In the genomic region with DNA sequence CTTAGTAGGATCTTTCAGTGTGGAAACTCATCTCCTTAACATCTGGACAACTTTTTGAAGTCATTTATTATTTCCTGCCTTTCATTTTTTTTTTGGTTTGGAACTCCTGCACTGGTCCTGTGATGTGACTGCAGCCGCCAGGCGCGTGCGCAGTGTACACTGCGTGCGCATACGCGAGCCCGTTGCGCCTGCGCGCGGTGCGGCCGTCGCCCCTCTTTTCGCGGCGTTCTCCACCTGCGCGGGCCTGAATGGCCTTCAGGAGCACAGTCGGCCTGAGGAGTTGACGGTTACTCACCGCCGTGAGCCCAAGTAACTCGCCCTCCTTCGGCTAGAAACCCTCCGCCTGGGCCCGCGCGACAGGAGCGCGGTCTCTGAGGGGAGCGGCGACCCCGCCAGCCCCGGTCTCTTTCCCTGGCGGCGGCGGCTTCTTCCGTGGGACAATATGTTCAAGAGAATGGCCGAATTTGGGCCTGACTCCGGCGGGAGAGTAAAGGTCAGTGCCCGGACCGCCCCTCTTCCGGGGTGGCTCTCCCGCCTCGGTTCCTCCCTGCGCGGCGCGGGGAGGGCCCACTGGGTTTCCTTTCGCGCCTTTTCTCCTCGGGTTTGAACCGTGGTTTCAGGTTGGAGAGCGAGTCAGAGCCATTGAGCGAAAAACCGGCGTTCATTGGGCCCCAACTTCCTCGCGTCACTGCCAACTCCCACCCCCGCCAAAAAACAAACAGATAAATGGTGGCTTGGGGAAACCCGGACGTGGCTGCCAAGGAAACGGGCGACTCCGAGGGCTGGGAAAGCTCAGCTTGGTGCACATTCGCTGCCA, we compare ENCODE assay signal across 8 cellular contexts. TPM values are rescaled to one million over a fixed set of nuclear protein-coding genes. Genes with fewer than 3 reads are reported as not detected.
DNase-seq lines count a peak whose midpoint lies in the region; ATAC-seq and TF ChIP-seq lines count a peak whose summit lies in the region.

A gene (plus strand): TSS at position 213 of the 817 bp plus-strand sequence. CDS start 230 bp downstream, at position 443.

- H3K4me3 Mint-ChIP-seq in chondrocyte (ENCODE audit: unreplicated experiment) = peak within 1 kb of the TSS; percentile 68

- H3K4me3 ChIP-seq in AG10803 (ENCODE audit: low read length) = peak within 1 kb of the TSS; percentile 85

- DNase-seq in AG10803 (ENCODE audit: low read depth) = peak; percentile 79
- peak; percentile 89 for DNase-seq in NCI-H460 (ENCODE audit: extremely low read depth, low read depth)
- peak; percentile 72 to 73 for DNase-seq in activated CD4-positive, alpha-beta T cell treated with anti-CD3 and anti-CD28 coated beads for 24 hours (ENCODE audit: low read depth in 2 of 2)
- DNase-seq in chondrocyte (ENCODE audit: low spot score) = peak; percentile 95
- DNase-seq in kidney tubule cell (ENCODE audit: low spot score) = peak; percentile 93
- peak; percentile 58 to 77 (median 72) for DNase-seq in stimulated activated CD4-positive, alpha-beta T cell treated with anti-CD3 and anti-CD28 coated beads, Interleukin-1b, Interleukin-23, amount 100 ng/mL, for 24 hours (ENCODE audit: low read depth in 4 of 4, low spot score in 1 of 4)

- peak within 1 kb of the TSS; percentile 91 for H3K27ac Mint-ChIP-seq in chondrocyte (ENCODE audit: unreplicated experiment)

- H3K9me3 Mint-ChIP-seq in chondrocyte (ENCODE audit: low read depth) = no peaks in the 10 kb centered on the region

- H3K36me3 Mint-ChIP-seq in chondrocyte (ENCODE audit: low read depth) = no peaks in the 10 kb centered on the region

- TF ChIP-seq CTCF in AG10803 (conservative IDR thresholded peaks at IDR 0.05; ENCODE audit: low read length) (no peak), chondrocyte (IDR thresholded peaks at IDR 0.05) (peak; percentile 28)

- H3K4me1 Mint-ChIP-seq in chondrocyte (ENCODE audit: low read depth) = peaks cover 22% of the 10 kb centered on the region

- ATAC-seq in GM19043 (IDR thresholded peaks at IDR 0.05; ENCODE audit: low read depth, unreplicated experiment) = peak; percentile 68
- peak; percentile 75 for ATAC-seq in HG03378 (IDR thresholded peaks at IDR 0.05; ENCODE audit: unreplicated experiment)

- H3K27me3 Mint-ChIP-seq in chondrocyte (ENCODE audit: low read depth) = no peaks in the 10 kb centered on the region

RNA-seq across cellular contexts. Expression of the gene that starts here (rescaled TPM):
- total RNA-seq in NCI-H460 (2014; rRNA removed; shearing (Covaris generic)) = 58.6 and 61.5 TPM in 2 replicates
- polyA plus RNA-seq in NCI-H460 (2014; cell fraction: nucleus; rRNA removed) = 31.2 and 35.3 TPM in 2 replicates
- 13.5 to 16.3 TPM (median 14.2 TPM) in 3 replicates for total RNA-seq in chondrocyte

Comparison
In these comparisons a context has a peak if more than half of its experiments do, and no peak if none do; other contexts are left out.
1. Peak in every context shown above with its lines: DNase-seq, ATAC-seq and H3K4me3 ChIP-seq.